Comparison of ENCODE assay signal across 20 cellular contexts in genomic region chr14:104085889-104086201, GRCh38. TPM values are rescaled to one million over a fixed set of nuclear protein-coding genes. Genes with fewer than 3 reads are reported as not detected.
DNase-seq lines count a peak whose midpoint lies in the region; ATAC-seq and TF ChIP-seq lines count a peak whose summit lies in the region.
"Had no signal": no experiment of that assay in that cellular context is flagged by ENCODE, and none has a peak within 500 bp of the region (broad histone marks: within the 10 kb centered on the region; RNA-seq: fewer than 3 reads in every experiment).

No MANE protein-coding gene starts in this region.

- no peaks in the 10 kb centered on the region for H3K9me2 ChIP-seq in Karpas-422 (replicated peaks; ENCODE audit: insufficient read depth, low read length)

- H3K9ac ChIP-seq in mucosa of rectum (ENCODE audit: low read depth in 1 of 2, low read length in 2 of 2) (peak overlapping the region in 1 of 2 donors; percentile 71), Karpas-422 (ENCODE audit: low read length) (no peak overlapping the region)

- TF ChIP-seq POLR2A in esophagus muscularis mucosa (IDR thresholded peaks at IDR 0.05; ENCODE audit: low read depth), result no peak

- TF ChIP-seq EP300 in esophagus muscularis mucosa (IDR thresholded peaks at IDR 0.05), result no peak

- H3K79me2 ChIP-seq in Karpas-422 (ENCODE audit: low read length), result no peaks in the 10 kb centered on the region

- no peaks in the 10 kb centered on the region for H3K9me3 ChIP-seq in heart right ventricle
- no peaks in the 10 kb centered on the region for H3K9me3 ChIP-seq in esophagus muscularis mucosa
- no peaks in the 10 kb centered on the region for H3K9me3 ChIP-seq in mucosa of rectum (ENCODE audit: control insufficient read depth in 2 of 2, low read length in 2 of 2)
- no peaks in the 10 kb centered on the region for H3K9me3 ChIP-seq in aorta (ENCODE audit: control insufficient read depth, low read length)
- no peaks in the 10 kb centered on the region for H3K9me3 ChIP-seq in Karpas-422 (ENCODE audit: low read length)

- intact Hi-C loops in heart right ventricle (cut with DNase I) (no loop called here), cardiac septum (cut with DNase I) (loop anchor here (5.0 kb wide), 1 partner anchor 496 kb away; no protein-coding TSS in a partner anchor), esophagus muscularis mucosa (cut with DNase I) (no loop called here), aorta (cut with DNase I) (loop anchor here in 1 of 2 donors (10.0 kb wide), 1 partner anchor 549 kb away; no protein-coding TSS in a partner anchor)

- no peaks in the 10 kb centered on the region for H3K36me3 ChIP-seq in heart right ventricle
- H3K36me3 ChIP-seq in esophagus muscularis mucosa, result no peaks in the 10 kb centered on the region
- no peaks in the 10 kb centered on the region for H3K36me3 ChIP-seq in mucosa of rectum (ENCODE audit: control insufficient read depth in 2 of 2, insufficient read depth in 2 of 2, low read length in 2 of 2)
- no peaks in the 10 kb centered on the region for H3K36me3 ChIP-seq in aorta (ENCODE audit: control insufficient read depth in 1 of 2, insufficient read depth in 2 of 2, low read length in 1 of 2)
- H3K36me3 ChIP-seq in Karpas-422 (ENCODE audit: insufficient read depth, low read length), result no peaks in the 10 kb centered on the region

- H3K27ac ChIP-seq in heart right ventricle (peak overlapping the region in 8 of 10 donors; percentile 9 to 69 (median 55)), esophagus muscularis mucosa (replicated peaks in 1 of 4) (no peak overlapping the region), mucosa of rectum (ENCODE audit: low read depth in 2 of 2, low read length in 2 of 2) (peak overlapping the region; percentile 90 to 91), aorta (ENCODE audit: low read depth in 1 of 2, low read length in 2 of 2) (no peak overlapping the region), Karpas-422 (ENCODE audit: low read length) (no peak overlapping the region)

- H3K4me2 ChIP-seq in Karpas-422 (ENCODE audit: low read depth, low read length, poor library complexity, severe bottlenecking), result no peak overlapping the region

- H3K4me1 ChIP-seq in heart right ventricle (peaks cover 0 to 34% (median 12%) of the 10 kb centered on the region in 9 donors), esophagus muscularis mucosa (peaks cover 7 to 13% (median 10%) of the 10 kb centered on the region in 4 donors), mucosa of rectum (ENCODE audit: control insufficient read depth in 2 of 2, insufficient read depth in 2 of 2, low read length in 2 of 2) (peaks cover 66 to 75% of the 10 kb centered on the region in 2 donors), aorta (ENCODE audit: control insufficient read depth in 1 of 2, insufficient read depth in 2 of 2, low read length in 2 of 2) (no peaks in the 10 kb centered on the region), Karpas-422 (ENCODE audit: low read length) (no peaks in the 10 kb centered on the region)

- no peak overlapping the region for H2AFZ ChIP-seq in Karpas-422 (ENCODE audit: low read length)

- DNase-seq in heart right ventricle, result no peak
- no peak for DNase-seq in cardiac septum (ENCODE audit: low spot score)
- DNase-seq in esophagus muscularis mucosa (ENCODE audit: extremely low spot score), result no peak
- DNase-seq in aorta, result peak; percentile 41 to 74
- no peak for DNase-seq in Karpas-422
- no peak for DNase-seq in foreskin melanocyte
- DNase-seq: activated CD8-positive, alpha-beta memory T cell treated with anti-CD3 and anti-CD28 coated beads for 24 hours; effector memory CD8-positive, alpha-beta T cell; NCI-H187; SIG-M5; stimulated activated CD4-positive, alpha-beta T cell treated with anti-CD3 and anti-CD28 coated beads, Interleukin-12 subunit alpha, Interleukin-12 subunit beta, amount 100 ng/mL, for 4 hours; trophoblast cell had no signal

- 25 to 32% methylated on average over 29 of the region's 29 CpGs for WGBS in heart right ventricle, 2 donors
- no CpG with 5 or more reads among the region's 29 CpGs for WGBS in esophagus muscularis mucosa
- WGBS in aorta, 2 donors, result 46 to 51% methylated on average over 15 to 29 of the region's 29 CpGs

- no peak for TF ChIP-seq CTCF in heart right ventricle (IDR thresholded peaks at IDR 0.05)
- no peak for TF ChIP-seq CTCF in esophagus muscularis mucosa (IDR thresholded peaks at IDR 0.05)

- no peaks in the 10 kb centered on the region for H4K20me1 ChIP-seq in Karpas-422 (ENCODE audit: insufficient read depth, low read depth, low read length)

- ATAC-seq in heart right ventricle (peak in 1 of 8 donors; percentile 3), aorta (ENCODE audit: low FRiP score) (no peak), HG02610 (IDR thresholded peaks at IDR 0.05; ENCODE audit: unreplicated experiment) (no peak)

- H3K4me3 ChIP-seq in heart right ventricle (peak overlapping the region in 9 of 10 donors; percentile 23 to 47 (median 38)), esophagus muscularis mucosa (peak overlapping the region; percentile 30 to 49 (median 36)), mucosa of rectum (ENCODE audit: low read length in 2 of 2) (peak overlapping the region; percentile 20 to 62), aorta (ENCODE audit: low read length in 2 of 2) (no peak overlapping the region), Karpas-422 (ENCODE audit: low read length) (no peak overlapping the region)

- H3K27me3 ChIP-seq in heart right ventricle, result peaks cover 8 to 47% (median 28%) of the 10 kb centered on the region in 7 donors
- peaks cover 0 to 76% (median 10%) of the 10 kb centered on the region in 4 donors for H3K27me3 ChIP-seq in esophagus muscularis mucosa
- H3K27me3 ChIP-seq in mucosa of rectum (ENCODE audit: control insufficient read depth in 2 of 2, insufficient read depth in 2 of 2, low read length in 2 of 2), result peaks cover 0 to 4% of the 10 kb centered on the region in 2 donors
- no peaks in the 10 kb centered on the region for H3K27me3 ChIP-seq in aorta (ENCODE audit: control insufficient read depth in 1 of 2, insufficient read depth in 2 of 2, low read length in 1 of 2)
- no peaks in the 10 kb centered on the region for H3K27me3 ChIP-seq in Karpas-422 (ENCODE audit: low read length)

RNA-seq across cellular contexts. Expression of gene ASPG, which starts 0.3 kb away (rescaled TPM):
- total RNA-seq in heart right ventricle (10 to 100 TPM in 8 of 10 donors, 1 to 10 TPM in 2; 6.0 to 32.0 (median 16.3) TPM), cardiac septum (4.4 TPM), esophagus muscularis mucosa (under 1 TPM in 3 of 4 donors, not detected in 1; 0.33 to 0.75 (median 0.45) TPM), aorta (1 to 10 TPM in 1 of 2 donors, under 1 TPM in 1; 0.13 to 2.2 TPM)
- polyA plus RNA-seq in heart right ventricle (10 to 100 TPM in 1 of 2 donors, 1 to 10 TPM in 1; 2.8 to 13.8 TPM), aorta (1 to 10 TPM in 1 of 2 donors, under 1 TPM in 1; 0.20 to 1.6 TPM)
- total RNA-seq in Karpas-422 (2014; rRNA removed; shearing (Covaris generic); ENCODE audit: low replicate concordance), result not detected in 2 replicates
- total RNA-seq: activated B cell treated with CpG ODN at 0.5 μM for 24 hours; activated T-helper 17 cell treated with anti-CD3 and anti-CD28 coated beads, Interleukin-2, amount 50 U/mL, for 72 hours; M059J; T-helper 17 cell had no signal
- polyA plus RNA-seq: CD14-positive monocyte; naive thymus-derived CD4-positive, alpha-beta T cell had no signal

RNA-seq across cellular contexts. Expression of gene KIF26A, which starts 52.5 kb away (rescaled TPM):
- total RNA-seq in heart right ventricle, result 10 to 100 TPM in 1 of 10 donors, 1 to 10 TPM in 9; 5.7 to 12.2 (median 6.7) TPM
- 1 to 10 TPM; 4.1 to 5.9 TPM for polyA plus RNA-seq in heart right ventricle
- total RNA-seq in cardiac septum, result 6.8 TPM
- total RNA-seq in esophagus muscularis mucosa, result 1 to 10 TPM; 4.6 to 7.2 (median 5.6) TPM
- total RNA-seq in aorta, result 1 to 10 TPM; 4.6 to 8.3 TPM
- 1 to 10 TPM in 1 of 2 donors, under 1 TPM in 1; 0.13 to 1.9 TPM for polyA plus RNA-seq in aorta
- total RNA-seq in Karpas-422 (2014; rRNA removed; shearing (Covaris generic); ENCODE audit: low replicate concordance), result not detected in 2 replicates
- total RNA-seq: activated B cell treated with CpG ODN at 0.5 μM for 24 hours, M059J had no signal
- polyA plus RNA-seq: CD14-positive monocyte; naive thymus-derived CD4-positive, alpha-beta T cell had no signal

Comparison
In these comparisons a context has a peak if more than half of its experiments do, and no peak if none do; other contexts are left out.
1. DNase-seq: peak in aorta (2 of 2); none in heart right ventricle (0 of 2), cardiac septum (single experiment), esophagus muscularis mucosa (single experiment), Karpas-422 (single experiment) and foreskin melanocyte (single experiment).
2. H3K27ac ChIP-seq: peak in heart right ventricle (8 of 10) and mucosa of rectum (2 of 2); none in esophagus muscularis mucosa (0 of 4), aorta (0 of 2) and Karpas-422 (single experiment).
3. H3K4me3 ChIP-seq: peak in heart right ventricle (9 of 10), esophagus muscularis mucosa (4 of 4) and mucosa of rectum (2 of 2); none in aorta (0 of 2) and Karpas-422 (single experiment).